ENCODE assay signal across 8 cellular contexts in the genomic region with DNA sequence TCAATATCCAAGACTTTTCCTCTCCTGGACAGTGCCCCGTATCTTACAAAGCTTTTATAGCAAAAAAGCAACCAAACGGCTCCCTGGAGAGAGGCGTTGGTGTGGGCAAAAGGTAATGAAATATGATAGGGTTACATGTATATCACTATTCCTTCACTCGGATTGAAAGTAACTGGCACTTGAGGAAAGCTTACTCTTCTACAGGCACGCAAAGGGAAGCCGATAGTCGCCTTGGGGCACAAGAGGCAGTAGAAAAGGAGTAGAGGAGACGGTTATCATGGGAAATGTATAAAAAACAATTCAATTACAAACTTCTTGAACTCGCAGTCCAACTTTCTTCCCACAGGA. TPM values are rescaled to one million over a fixed set of nuclear protein-coding genes. Genes with fewer than 3 reads are reported as not detected.
DNase-seq lines count a peak whose midpoint lies in the region; ATAC-seq and TF ChIP-seq lines count a peak whose summit lies in the region.

No MANE protein-coding gene starts in this region.

- TF ChIP-seq CTCF in HEK293 (tag by site-specific recombination; IDR thresholded peaks at IDR 0.05) (no peak), SU-DHL-6 (IDR thresholded peaks at IDR 0.05; ENCODE audit: insufficient read depth, low read length, poor library complexity, severe bottlenecking) (no peak), foreskin fibroblast (IDR thresholded peaks at IDR 0.05; ENCODE audit: low read depth, low read length) (no peak), mucosa of descending colon (IDR thresholded peaks at IDR 0.05) (no peak)

- DNase-seq in foreskin fibroblast = peak in 1 of 2 donors; percentile 36
- DNase-seq in NCI-H524 (lab: John Stamatoyannopoulos, UW) = no peak
- no peak for DNase-seq in mucosa of descending colon
- no peak for DNase-seq in activated CD4-positive, CD25-positive, alpha-beta regulatory T cell treated with anti-CD3 and anti-CD28 coated beads, Interleukin-2, amount 50 U/mL, for 72 hours
- DNase-seq in DMS114 treated with DMSO at 0.1 percent for 48 hours (lab: John Stamatoyannopoulos, UW; ENCODE audit: unreplicated experiment) = no peak

- H3K9me3 ChIP-seq in HEK293 (ENCODE audit: control insufficient read depth, insufficient read depth, low read depth, low read length) = no peaks in the 10 kb centered on the region
- H3K9me3 ChIP-seq in SU-DHL-6 (ENCODE audit: insufficient read depth, low read length) = no peaks in the 10 kb centered on the region
- H3K9me3 ChIP-seq in mucosa of descending colon = no peaks in the 10 kb centered on the region

- peak overlapping the region; percentile 81 for H3K4me2 ChIP-seq in SU-DHL-6 (ENCODE audit: low read depth, low read length, poor library complexity, severe bottlenecking)

- H4K20me1 ChIP-seq in SU-DHL-6 (ENCODE audit: low read depth, low read length) = peaks cover 18% of the 10 kb centered on the region

- H3K27me3 ChIP-seq in SU-DHL-6 (ENCODE audit: low read length) = no peaks in the 10 kb centered on the region

- CTCF ChIA-PET in HEK293 (lab: Yijun Ruan, JAX) = interaction anchor here (1.0 to 3.9 kb wide), 9 partner anchors 10 to 53 kb away, joined by 3 to 51 read pairs (median 5); a partner anchor contains a TSS

- peaks cover 54% of the 10 kb centered on the region for H3K79me2 ChIP-seq in SU-DHL-6 (ENCODE audit: insufficient read depth, low read length)

- H3K9me2 ChIP-seq in SU-DHL-6 (replicated peaks; ENCODE audit: insufficient read depth, low read length) = no peaks in the 10 kb centered on the region

- H3K4me3 ChIP-seq in HEK293 (ENCODE audit: low read depth, low read length) = peak overlapping the region; percentile 81
- peak overlapping the region; percentile 97 for H3K4me3 ChIP-seq in SU-DHL-6 (ENCODE audit: insufficient read depth, low read length, poor library complexity, severe bottlenecking)
- H3K4me3 ChIP-seq in foreskin fibroblast (ENCODE audit: low read depth in 1 of 2, low read length in 2 of 2) = peak overlapping the region; percentile 72 to 87
- H3K4me3 ChIP-seq in skin epidermis = peak overlapping the region; percentile 70 to 98 (median 95)
- no peak overlapping the region for H3K4me3 ChIP-seq in mucosa of descending colon

- H3K27ac ChIP-seq in HEK293 (ENCODE audit: extremely low read depth, low read depth, low read length) = peak overlapping the region; percentile 78
- H3K27ac ChIP-seq in SU-DHL-6 (ENCODE audit: low read depth, low read length) = peak overlapping the region; percentile 48; the same call in 1 of the 2 replicates
- peak overlapping the region in 19 of 21 experiments; percentile 94 to 100 (median 97) for H3K27ac ChIP-seq in skin epidermis

- no peak overlapping the region for H2AFZ ChIP-seq in SU-DHL-6 (ENCODE audit: low read depth, low read length, severe bottlenecking)

- intact Hi-C loops in mucosa of descending colon (cut with DNase I, micrococcal nuclease) = loop anchor here in 1 of 2 donors (2.0 kb wide), 1 partner anchor 25 kb away; no protein-coding TSS in a partner anchor

- POLR2A ChIA-PET in HEK293 (lab: Yijun Ruan, JAX) = interaction anchor here (0.5 to 3.0 kb wide), 4 partner anchors 10 to 42 kb away, joined by 4 to 37 read pairs (median 17); a partner anchor contains a TSS

- ATAC-seq in mucosa of descending colon = no peak

- peaks cover 23 to 36% of the 10 kb centered on the region in 2 experiments for H3K36me3 ChIP-seq in HEK293 (ENCODE audit: control insufficient read depth in 2 of 2, insufficient read depth in 1 of 2, low read length in 2 of 2)
- H3K36me3 ChIP-seq in SU-DHL-6 (ENCODE audit: low read length) = peaks cover 9% of the 10 kb centered on the region
- H3K36me3 ChIP-seq in mucosa of descending colon (ENCODE audit: low read depth) = no peaks in the 10 kb centered on the region

- H3F3A ChIP-seq in SU-DHL-6 (ENCODE audit: insufficient read depth) = peaks cover 26% of the 10 kb centered on the region

- H3K9ac ChIP-seq in SU-DHL-6 (ENCODE audit: low read length) = peak overlapping the region; percentile 96

- peaks cover 30% of the 10 kb centered on the region for H3K4me1 ChIP-seq in HEK293 (ENCODE audit: control insufficient read depth, insufficient read depth, low read length)
- H3K4me1 ChIP-seq in mucosa of descending colon (ENCODE audit: low read depth) = peaks cover 3% of the 10 kb centered on the region

TF ChIP-seq in HEK293, 187 proteins besides CTCF, POLR2A, EP300 and RAD21 (continues in another document):
- TF ChIP-seq, protein P1, sequence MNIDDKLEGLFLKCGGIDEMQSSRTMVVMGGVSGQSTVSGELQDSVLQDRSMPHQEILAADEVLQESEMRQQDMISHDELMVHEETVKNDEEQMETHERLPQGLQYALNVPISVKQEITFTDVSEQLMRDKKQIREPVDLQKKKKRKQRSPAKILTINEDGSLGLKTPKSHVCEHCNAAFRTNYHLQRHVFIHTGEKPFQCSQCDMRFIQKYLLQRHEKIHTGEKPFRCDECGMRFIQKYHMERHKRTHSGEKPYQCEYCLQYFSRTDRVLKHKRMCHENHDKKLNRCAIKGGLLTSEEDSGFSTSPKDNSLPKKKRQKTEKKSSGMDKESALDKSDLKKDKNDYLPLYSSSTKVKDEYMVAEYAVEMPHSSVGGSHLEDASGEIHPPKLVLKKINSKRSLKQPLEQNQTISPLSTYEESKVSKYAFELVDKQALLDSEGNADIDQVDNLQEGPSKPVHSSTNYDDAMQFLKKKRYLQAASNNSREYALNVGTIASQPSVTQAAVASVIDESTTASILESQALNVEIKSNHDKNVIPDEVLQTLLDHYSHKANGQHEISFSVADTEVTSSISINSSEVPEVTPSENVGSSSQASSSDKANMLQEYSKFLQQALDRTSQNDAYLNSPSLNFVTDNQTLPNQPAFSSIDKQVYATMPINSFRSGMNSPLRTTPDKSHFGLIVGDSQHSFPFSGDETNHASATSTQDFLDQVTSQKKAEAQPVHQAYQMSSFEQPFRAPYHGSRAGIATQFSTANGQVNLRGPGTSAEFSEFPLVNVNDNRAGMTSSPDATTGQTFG (tag by site-specific recombination; IDR thresholded peaks at IDR 0.05; ENCODE audit: borderline replicate concordance) = no peak
- TF ChIP-seq, protein P2, sequence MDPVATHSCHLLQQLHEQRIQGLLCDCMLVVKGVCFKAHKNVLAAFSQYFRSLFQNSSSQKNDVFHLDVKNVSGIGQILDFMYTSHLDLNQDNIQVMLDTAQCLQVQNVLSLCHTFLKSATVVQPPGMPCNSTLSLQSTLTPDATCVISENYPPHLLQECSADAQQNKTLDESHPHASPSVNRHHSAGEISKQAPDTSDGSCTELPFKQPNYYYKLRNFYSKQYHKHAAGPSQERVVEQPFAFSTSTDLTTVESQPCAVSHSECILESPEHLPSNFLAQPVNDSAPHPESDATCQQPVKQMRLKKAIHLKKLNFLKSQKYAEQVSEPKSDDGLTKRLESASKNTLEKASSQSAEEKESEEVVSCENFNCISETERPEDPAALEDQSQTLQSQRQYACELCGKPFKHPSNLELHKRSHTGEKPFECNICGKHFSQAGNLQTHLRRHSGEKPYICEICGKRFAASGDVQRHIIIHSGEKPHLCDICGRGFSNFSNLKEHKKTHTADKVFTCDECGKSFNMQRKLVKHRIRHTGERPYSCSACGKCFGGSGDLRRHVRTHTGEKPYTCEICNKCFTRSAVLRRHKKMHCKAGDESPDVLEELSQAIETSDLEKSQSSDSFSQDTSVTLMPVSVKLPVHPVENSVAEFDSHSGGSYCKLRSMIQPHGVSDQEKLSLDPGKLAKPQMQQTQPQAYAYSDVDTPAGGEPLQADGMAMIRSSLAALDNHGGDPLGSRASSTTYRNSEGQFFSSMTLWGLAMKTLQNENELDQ (tag by site-specific recombination; IDR thresholded peaks at IDR 0.05; ENCODE audit: low read depth) = no peak
- TF ChIP-seq ZNF510 (tag by site-specific recombination; IDR thresholded peaks at IDR 0.05; ENCODE audit: insufficient replicate concordance) = no peak
- TF ChIP-seq FEZF1 (tag by site-specific recombination; IDR thresholded peaks at IDR 0.05) = peak; percentile 86
- no peak for TF ChIP-seq ZNF274 (IDR thresholded peaks at IDR 0.05; ENCODE audit: low read length)
- no peak for TF ChIP-seq ZNF274 (tag by site-specific recombination; IDR thresholded peaks at IDR 0.05; ENCODE audit: borderline replicate concordance)
- TF ChIP-seq, protein P3, sequence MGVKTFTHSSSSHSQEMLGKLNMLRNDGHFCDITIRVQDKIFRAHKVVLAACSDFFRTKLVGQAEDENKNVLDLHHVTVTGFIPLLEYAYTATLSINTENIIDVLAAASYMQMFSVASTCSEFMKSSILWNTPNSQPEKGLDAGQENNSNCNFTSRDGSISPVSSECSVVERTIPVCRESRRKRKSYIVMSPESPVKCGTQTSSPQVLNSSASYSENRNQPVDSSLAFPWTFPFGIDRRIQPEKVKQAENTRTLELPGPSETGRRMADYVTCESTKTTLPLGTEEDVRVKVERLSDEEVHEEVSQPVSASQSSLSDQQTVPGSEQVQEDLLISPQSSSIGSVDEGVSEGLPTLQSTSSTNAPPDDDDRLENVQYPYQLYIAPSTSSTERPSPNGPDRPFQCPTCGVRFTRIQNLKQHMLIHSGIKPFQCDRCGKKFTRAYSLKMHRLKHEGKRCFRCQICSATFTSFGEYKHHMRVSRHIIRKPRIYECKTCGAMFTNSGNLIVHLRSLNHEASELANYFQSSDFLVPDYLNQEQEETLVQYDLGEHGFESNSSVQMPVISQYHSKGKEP (tag by site-specific recombination; IDR thresholded peaks at IDR 0.05) = 0 out of 2 replicates have a peak, but pooled peaks have one; percentile 10
- TF ChIP-seq GLIS1 (tag by site-specific recombination; IDR thresholded peaks at IDR 0.05) = peak; percentile 32
- TF ChIP-seq ZNF558 (tag by site-specific recombination; IDR thresholded peaks at IDR 0.05) = 0 out of 2 replicates have a peak, but pooled peaks have one; percentile 24
- TF ChIP-seq ZNF660 (tag by site-specific recombination; IDR thresholded peaks at IDR 0.05) = peak; percentile 67
- TF ChIP-seq, protein P4, sequence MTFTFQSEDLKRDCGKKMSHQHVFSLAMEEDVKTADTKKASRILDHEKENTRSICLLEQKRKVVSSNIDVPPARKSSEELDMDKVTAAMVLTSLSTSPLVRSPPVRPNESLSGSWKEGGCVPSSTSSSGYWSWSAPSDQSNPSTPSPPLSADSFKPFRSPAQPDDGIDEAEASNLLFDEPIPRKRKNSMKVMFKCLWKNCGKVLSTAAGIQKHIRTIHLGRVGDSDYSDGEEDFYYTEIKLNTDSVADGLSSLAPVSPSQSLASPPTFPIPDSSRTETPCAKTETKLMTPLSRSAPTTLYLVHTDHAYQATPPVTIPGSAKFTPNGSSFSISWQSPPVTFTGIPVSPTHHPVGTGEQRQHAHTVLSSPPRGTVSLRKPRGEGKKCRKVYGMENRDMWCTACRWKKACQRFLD (tag by site-specific recombination; IDR thresholded peaks at IDR 0.05) = no peak
- 0 out of 2 replicates have a peak, but pooled peaks have one; percentile 9 for TF ChIP-seq ZNF184 (tag by site-specific recombination; IDR thresholded peaks at IDR 0.05)
- TF ChIP-seq PRDM1 (tag by site-specific recombination; IDR thresholded peaks at IDR 0.05) = peak; percentile 90
- no peak for TF ChIP-seq ZBTB1 (tag by site-specific recombination; IDR thresholded peaks at IDR 0.05)

RNA-seq across cellular contexts. Expression of a gene that starts 1.1 kb away (rescaled TPM):
- 10 to 100 TPM; 53.3 to 87.7 (median 82.7) TPM for total RNA-seq in mucosa of descending colon

RNA-seq across cellular contexts. Expression of a gene that starts 19.0 kb away (rescaled TPM):
- 10 to 100 TPM; 45.1 to 47.0 (median 45.8) TPM for total RNA-seq in mucosa of descending colon

RNA-seq across cellular contexts. Expression of a gene that starts 19.1 kb away (rescaled TPM):
- total RNA-seq in mucosa of descending colon = 1 to 10 TPM; 2.3 to 3.9 (median 3.3) TPM

RNA-seq across cellular contexts. Expression of a gene that starts 33.6 kb away (rescaled TPM):
- total RNA-seq in mucosa of descending colon = 10 to 100 TPM; 16.3 to 23.3 (median 17.6) TPM
